Comparison of ENCODE assay signal across 20 cellular contexts in genomic region chr7:20435305-20435704, GRCh38.
DNase-seq lines count a peak whose midpoint lies in the region; ATAC-seq, FAIRE-seq and TF ChIP-seq lines count a peak whose summit lies in the region.
"Had no signal": no experiment of that assay in that cellular context is flagged by ENCODE, and none has a peak within 500 bp of the region (broad histone marks: within the 10 kb centered on the region; RNA-seq: fewer than 3 reads in every experiment).

No MANE protein-coding gene starts in this region.

- dilution Hi-C loops in endothelial cell of umbilical vein (cut with MboI; ENCODE audit: extremely low pct_ligation_motif_present, low sequenced_read_pairs): no loop called here

- TF ChIP-seq EP300 in stomach (IDR thresholded peaks at IDR 0.05): no peak

- H3K4me3 ChIP-seq in endothelial cell of umbilical vein (replicated peaks in 1 of 3; ENCODE audit: insufficient read depth in 1 of 3, low read depth in 1 of 3, low read length in 3 of 3) (no peak overlapping the region), stomach (no peak overlapping the region)
- H3K4me3 ChIP-seq: ascending aorta, dorsolateral prefrontal cortex, esophagus squamous epithelium, K562, skin epidermis had no signal

- H3K36me3 Mint-ChIP-seq in stimulated activated memory B cell treated with anti-CD40 and anti-IgM and Interleukin-4, amounts not matched to agents 10 μg/mL and 1 μg/mL and 100 μg/mL, for 72 hours: no peaks in the 10 kb centered on the region
- H3K36me3 Mint-ChIP-seq: mesothelial cell of epicardium had no signal

- CTCF ChIA-PET in endothelial cell of umbilical vein (lab: Charles Lee): interaction anchor here (1.0 kb wide), 1 partner anchor 163 kb away, joined by 3 read pairs; no protein-coding TSS in a partner anchor

- no peaks in the 10 kb centered on the region for H4K20me1 ChIP-seq in endothelial cell of umbilical vein (replicated peaks; ENCODE audit: control insufficient read depth, extremely low read depth, insufficient read depth, low read length)

- H3K27ac ChIP-seq in endothelial cell of umbilical vein (ENCODE audit: insufficient read depth, low read depth, low read length) (no peak overlapping the region), stomach (no peak overlapping the region)
- H3K27ac ChIP-seq: ascending aorta, dorsolateral prefrontal cortex, esophagus squamous epithelium, HL-60, neutrophil, skin epidermis had no signal

- H3K9me3 ChIP-seq in endothelial cell of umbilical vein (replicated peaks; ENCODE audit: control insufficient read depth, insufficient read depth, low read length) (no peaks in the 10 kb centered on the region), stomach (no peaks in the 10 kb centered on the region)
- H3K9me3 ChIP-seq: ascending aorta, esophagus squamous epithelium, neutrophil had no signal

- no peak overlapping the region for H3K9ac ChIP-seq in endothelial cell of umbilical vein (replicated peaks; ENCODE audit: extremely low read depth, insufficient read depth, low read length)

- TF ChIP-seq CTCF in endothelial cell of umbilical vein (IDR thresholded peaks at IDR 0.05; ENCODE audit: extremely low read depth in 1 of 2, insufficient read depth in 1 of 2, low read depth in 1 of 2, low read length in 2 of 2) (no peak), stomach (IDR thresholded peaks at IDR 0.05) (no peak), D721Med (IDR thresholded peaks at IDR 0.05; ENCODE audit: insufficient read depth, missing control alignments) (no peak)

- no peaks in the 10 kb centered on the region for H3K36me3 ChIP-seq in endothelial cell of umbilical vein (ENCODE audit: control insufficient read depth in 2 of 2, extremely low read depth in 1 of 2, insufficient read depth in 2 of 2, low read length in 2 of 2)
- no peaks in the 10 kb centered on the region for H3K36me3 ChIP-seq in stomach
- H3K36me3 ChIP-seq: ascending aorta, esophagus squamous epithelium, neutrophil had no signal

- BruUV-seq in endothelial cell of umbilical vein (replicated peaks; lab: Mats Ljungman, UMichigan): no TSS peak

- H3K4me3 Mint-ChIP-seq in stimulated activated memory B cell treated with anti-CD40 and anti-IgM and Interleukin-4, amounts not matched to agents 10 μg/mL and 1 μg/mL and 100 μg/mL, for 72 hours: no peak overlapping the region
- H3K4me3 Mint-ChIP-seq: mesothelial cell of epicardium had no signal

- H3K4me1 ChIP-seq in endothelial cell of umbilical vein (ENCODE audit: control insufficient read depth, extremely low read depth, insufficient read depth, low read length) (no peaks in the 10 kb centered on the region), stomach (peaks cover 0 to 19% (median 12%) of the 10 kb centered on the region in 4 donors)
- H3K4me1 ChIP-seq: ascending aorta had no signal

- H3K4me2 ChIP-seq in endothelial cell of umbilical vein (ENCODE audit: insufficient read depth, low read length): no peak overlapping the region

- intact Hi-C loops in endothelial cell of umbilical vein (cut with micrococcal nuclease) (no loop called here), stomach (cut with DNase I; ENCODE audit: low total_unique reads) (no loop called here)

- no peaks in the 10 kb centered on the region for H3K9me3 Mint-ChIP-seq in stimulated activated memory B cell treated with anti-CD40 and anti-IgM and Interleukin-4, amounts not matched to agents 10 μg/mL and 1 μg/mL and 100 μg/mL, for 72 hours
- H3K9me3 Mint-ChIP-seq: mesothelial cell of epicardium had no signal

- H3K27me3 ChIP-seq in endothelial cell of umbilical vein (ENCODE audit: control insufficient read depth in 2 of 2, insufficient read depth in 2 of 2, low read length in 2 of 2) (no peaks in the 10 kb centered on the region), stomach (no peaks in the 10 kb centered on the region)
- H3K27me3 ChIP-seq: ascending aorta, dorsolateral prefrontal cortex, esophagus squamous epithelium, neutrophil had no signal

- POLR2A ChIA-PET in endothelial cell of umbilical vein (lab: Charles Lee): no interaction called here

- no peaks in the 10 kb centered on the region for H3K79me2 ChIP-seq in endothelial cell of umbilical vein (ENCODE audit: control insufficient read depth, insufficient read depth, low read length)

- WGBS in stomach, 5 donors: 74 to 80% (median 77%) methylated on average over 3 of the region's 3 CpGs

- H3K4me1 Mint-ChIP-seq in stimulated activated memory B cell treated with anti-CD40 and anti-IgM and Interleukin-4, amounts not matched to agents 10 μg/mL and 1 μg/mL and 100 μg/mL, for 72 hours: peaks cover 26% of the 10 kb centered on the region

- TF ChIP-seq POLR2A in endothelial cell of umbilical vein (IDR thresholded peaks at IDR 0.05; ENCODE audit: low read depth, low read length) (no peak), stomach (IDR thresholded peaks at IDR 0.05) (no peak)

- FAIRE-seq in endothelial cell of umbilical vein (lab: Jason Lieb, UNC) (no peak), D721Med (lab: Jason Lieb, UNC) (no peak)
- FAIRE-seq: K562 had no signal

- H2AFZ ChIP-seq in endothelial cell of umbilical vein (ENCODE audit: low read depth, low read length): no peak overlapping the region

- H3K27ac Mint-ChIP-seq in stimulated activated memory B cell treated with anti-CD40 and anti-IgM and Interleukin-4, amounts not matched to agents 10 μg/mL and 1 μg/mL and 100 μg/mL, for 72 hours: no peak overlapping the region
- H3K27ac Mint-ChIP-seq: mesothelial cell of epicardium had no signal

- ATAC-seq in HG03135 (IDR thresholded peaks at IDR 0.05; ENCODE audit: unreplicated experiment): no peak
- no peak for ATAC-seq in stimulated activated memory B cell treated with anti-CD40 and anti-IgM and Interleukin-4, amounts not matched to agents 10 μg/mL and 1 μg/mL and 100 μg/mL, for 72 hours
- ATAC-seq: activated CD4-positive, CD25-positive, alpha-beta regulatory T cell treated with anti-CD3 and anti-CD28 coated beads, Interleukin-2, amount 50 U/mL, for 24 hours; K562 had no signal

- no peaks in the 10 kb centered on the region for H3K27me3 Mint-ChIP-seq in stimulated activated memory B cell treated with anti-CD40 and anti-IgM and Interleukin-4, amounts not matched to agents 10 μg/mL and 1 μg/mL and 100 μg/mL, for 72 hours

- peak; percentile 72 for DNase-seq in GM04503 (ENCODE audit: low read depth)
- peak; percentile 25 for DNase-seq in endothelial cell of umbilical vein (ENCODE audit: low read depth, low spot score)
- peak; percentile 3 for DNase-seq in iris pigment epithelial cell (ENCODE audit: low read depth)
- peak; percentile 28 for DNase-seq in stomach
- DNase-seq in D721Med (ENCODE audit: insufficient read length, low spot score): no peak
- no peak for DNase-seq in NCI-H1048 (lab: John Stamatoyannopoulos, UW)
- DNase-seq: activated gamma-delta T cell, dorsolateral prefrontal cortex, esophagus squamous epithelium, NCI-H1105, SHP77 treated with DMSO at 0.1 percent for 48 hours had no signal

- H3K9me1 ChIP-seq in endothelial cell of umbilical vein (replicated peaks; ENCODE audit: control insufficient read depth, extremely low read depth, insufficient read depth, low read length): no peaks in the 10 kb centered on the region

TF ChIP-seq in endothelial cell of umbilical vein, 7 proteins besides CTCF, POLR2A, EP300 and RAD21:
- TF ChIP-seq FOS (IDR thresholded peaks at IDR 0.05; ENCODE audit: borderline replicate concordance, insufficient read depth, low read length) (no peak), GATA2 (IDR thresholded peaks at IDR 0.05; ENCODE audit: insufficient read depth, insufficient read length, low read depth, low read length) (no peak)
TF ChIP-seq in endothelial cell of umbilical vein: peak in this region for 0.

Comparison
In these comparisons a context has a peak if more than half of its experiments do, and no peak if none do; other contexts are left out.
1. DNase-seq: peak in GM04503 (single experiment), endothelial cell of umbilical vein (single experiment), iris pigment epithelial cell (single experiment) and stomach (single experiment); none in D721Med (single experiment) and NCI-H1048 (single experiment).